8 cellular contexts compared by ENCODE assay signal in genomic region chr10:131240691-131241090, GRCh38.
"Had no signal": no experiment of that assay in that cellular context is flagged by ENCODE, and none has a peak within 500 bp of the region (broad histone marks: within the 10 kb centered on the region; RNA-seq: fewer than 3 reads in every experiment).

No MANE protein-coding gene starts in this region.

- H3K4me3 ChIP-seq: GM23248, K562 had no signal

- H3K27ac ChIP-seq: GM23248, HL-60 had no signal

- DNase-seq: GM23248, H9, HCEC 1CT, IMR-90, KG1 had no signal

- ATAC-seq: HepG2, K562 had no signal

- H3K9ac ChIP-seq: GM23248 had no signal
